8 cellular contexts compared by ENCODE assay signal in the genomic region with DNA sequence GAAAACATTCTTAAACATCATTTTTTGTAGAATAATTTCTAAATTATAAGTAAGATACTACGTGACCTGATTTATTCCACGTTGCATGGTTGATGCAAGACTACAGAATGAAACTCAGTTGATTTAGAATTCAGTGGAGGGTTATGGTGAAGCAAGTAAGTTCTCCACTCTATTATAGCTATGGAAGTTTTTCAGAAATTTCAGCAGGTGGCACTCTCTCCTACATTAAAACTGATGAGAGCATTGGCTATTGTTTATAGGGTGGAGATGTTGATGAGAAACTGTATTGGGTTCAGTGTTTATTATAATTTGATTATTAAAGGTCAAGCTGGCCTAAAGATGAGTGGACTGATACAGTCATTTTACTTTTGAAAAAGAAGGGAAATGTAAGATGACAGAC.
DNase-seq lines count a peak whose midpoint lies in the region; ATAC-seq, FAIRE-seq and TF ChIP-seq lines count a peak whose summit lies in the region.

No MANE protein-coding gene starts in this region.

- no peak overlapping the region for H2AFZ ChIP-seq in K562 (ENCODE audit: low read depth, low read length)

- no TSS peak for BruUV-seq in K562 (replicated peaks; lab: Mats Ljungman, UMichigan)

- H3K79me2 ChIP-seq in K562 (ENCODE audit: control insufficient read depth, insufficient read depth, low read length), result no peaks in the 10 kb centered on the region

- H3K4me3 ChIP-seq in K562 (no peak overlapping the region), tibial nerve (no peak overlapping the region)

- peak; percentile 90 to 92 for TF ChIP-seq RAD21 in K562 (CRISPR knock-in tag; conservative IDR thresholded peaks at IDR 0.05 in 1 of 2, IDR thresholded peaks at IDR 0.05 in 1 of 2)

- peak; percentile 81 for FAIRE-seq in K562 (lab: Jason Lieb, UNC)

- 3% methylated on average over 2 of the region's 2 CpGs for WGBS in K562 (ENCODE audit: insufficient coverage, low coverage, missing lambda C conversion rate)
- WGBS in tibial nerve, 2 donors, result 77 to 85% methylated on average over 2 of the region's 2 CpGs

- POLR2A ChIA-PET in K562 (lab: Yijun Ruan, JAX), result interaction anchor here (0.6 to 1.1 kb wide), 3 partner anchors 180 to 438 kb away, joined by 3 to 4 read pairs (median 3); no protein-coding TSS in a partner anchor

- H3K27ac ChIP-seq in K562 (ENCODE audit: extremely low read depth, low read depth, low read length) (no peak overlapping the region), tibial nerve (no peak overlapping the region)

- H3K9me3 ChIP-seq in K562 (replicated peaks; ENCODE audit: control insufficient read depth, insufficient read depth, low read depth, low read length) (no peaks in the 10 kb centered on the region), tibial nerve (no peaks in the 10 kb centered on the region)

- H3K9ac ChIP-seq in K562 (ENCODE audit: insufficient read depth in 1 of 2, low read depth in 2 of 2, low read length in 2 of 2), result no peak overlapping the region

- TF ChIP-seq EP300 in K562 (IDR thresholded peaks at IDR 0.05; ENCODE audit: low read length), result no peak
- TF ChIP-seq EP300 in tibial nerve (IDR thresholded peaks at IDR 0.05), result no peak

- peaks cover 15% of the 10 kb centered on the region; the same call in 2 of the 3 replicates for H3K36me3 ChIP-seq in K562 (ENCODE audit: control insufficient read depth, insufficient read depth, low read length)
- H3K36me3 ChIP-seq in tibial nerve, result peaks cover 0 to 52% (median 0%) of the 10 kb centered on the region in 3 donors

- no peak overlapping the region for H3K4me2 ChIP-seq in K562 (ENCODE audit: insufficient read depth, low read length)

- CTCF ChIA-PET in K562 (lab: Yijun Ruan, JAX; ENCODE audit: low intra/inter-chr PET ratio), result interaction anchor here (1.2 to 3.6 kb wide), 5 partner anchors 159 to 589 kb away, joined by 6 to 19 read pairs (median 9); no protein-coding TSS in a partner anchor

- DNase-seq in AML-193 (lab: John Stamatoyannopoulos, UW) (peak; percentile 50 to 67), NCI-H345 (lab: John Stamatoyannopoulos, UW) (peak; percentile 11), K562 (ENCODE audit: extremely low read depth in 1 of 4, low spot score in 3 of 4) (peak in 2 of 4 experiments; percentile 28 to 32), iPS-NIHi7 (ENCODE audit: extremely low spot score) (peak; percentile 34), tibial nerve (ENCODE audit: low spot score in 2 of 2) (no peak), NK-92 (lab: John Stamatoyannopoulos, UW; ENCODE audit: unreplicated experiment) (no peak)

- H3K27me3 ChIP-seq in K562 (ENCODE audit: control insufficient read depth in 2 of 2, insufficient read depth in 2 of 2, low read length in 2 of 2), result no peaks in the 10 kb centered on the region
- H3K27me3 ChIP-seq in tibial nerve, result no peaks in the 10 kb centered on the region

- TF ChIP-seq POLR2A in K562 (conservative IDR thresholded peaks at IDR 0.05) (no peak), tibial nerve (IDR thresholded peaks at IDR 0.05) (no peak)

- H3K4me1 ChIP-seq in K562 (replicated peaks in 1 of 2; ENCODE audit: control insufficient read depth in 2 of 2, insufficient read depth in 2 of 2, low read length in 2 of 2) (no peaks in the 10 kb centered on the region), tibial nerve (peaks cover 0 to 7% (median 2%) of the 10 kb centered on the region in 4 donors)

- no peaks in the 10 kb centered on the region for H3K9me1 ChIP-seq in K562 (ENCODE audit: control insufficient read depth, insufficient read depth, low read length)

- no peaks in the 10 kb centered on the region for H4K20me1 ChIP-seq in K562 (replicated peaks; ENCODE audit: control insufficient read depth, insufficient read depth, low read length)

- in situ Hi-C loops in K562 (cut with MboI), result loop anchor here (10.0 kb wide), 1 partner anchor 588 kb away; no protein-coding TSS in a partner anchor

- intact Hi-C loops in K562 (cut with micrococcal nuclease), result loop anchor here (1.0 to 5.0 kb wide), 5 partner anchors 159 to 589 kb away; no protein-coding TSS in a partner anchor

- ATAC-seq in GM18517 (IDR thresholded peaks at IDR 0.05; ENCODE audit: unreplicated experiment) (peak; percentile 58), HG03039 (IDR thresholded peaks at IDR 0.05; ENCODE audit: unreplicated experiment) (peak; percentile 54), K562 (peak; percentile 96)

- TF ChIP-seq CTCF in K562 (IDR thresholded peaks at IDR 0.05 in 2 of 3, conservative IDR thresholded peaks at IDR 0.05 in 1 of 3; ENCODE audit: insufficient read depth in 2 of 3, low read depth in 1 of 3, low read length in 3 of 3), result peak; percentile 55 to 80 (median 61); a peak in 5 of 6 replicates
- TF ChIP-seq CTCF in tibial nerve (IDR thresholded peaks at IDR 0.05), result peak; percentile 38 to 69 (median 51)

TF ChIP-seq in K562, 482 proteins besides CTCF, POLR2A, EP300 and RAD21 (continues in another document):
- TF ChIP-seq SRSF9 (IDR thresholded peaks at IDR 0.05; ENCODE audit: borderline replicate concordance, low read depth, low read length) (no peak), TAF7 (tag; IDR thresholded peaks at IDR 0.05) (no peak), ATF7 (IDR thresholded peaks at IDR 0.05) (no peak), SMARCA4 (IDR thresholded peaks at IDR 0.05) (no peak), CC2D1A (IDR thresholded peaks at IDR 0.05) (peak; percentile 47; the same call in 1 of the 2 replicates)
- TF ChIP-seq, protein P1, sequence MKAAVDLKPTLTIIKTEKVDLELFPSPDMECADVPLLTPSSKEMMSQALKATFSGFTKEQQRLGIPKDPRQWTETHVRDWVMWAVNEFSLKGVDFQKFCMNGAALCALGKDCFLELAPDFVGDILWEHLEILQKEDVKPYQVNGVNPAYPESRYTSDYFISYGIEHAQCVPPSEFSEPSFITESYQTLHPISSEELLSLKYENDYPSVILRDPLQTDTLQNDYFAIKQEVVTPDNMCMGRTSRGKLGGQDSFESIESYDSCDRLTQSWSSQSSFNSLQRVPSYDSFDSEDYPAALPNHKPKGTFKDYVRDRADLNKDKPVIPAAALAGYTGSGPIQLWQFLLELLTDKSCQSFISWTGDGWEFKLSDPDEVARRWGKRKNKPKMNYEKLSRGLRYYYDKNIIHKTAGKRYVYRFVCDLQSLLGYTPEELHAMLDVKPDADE (conservative IDR thresholded peaks at IDR 0.05; ENCODE audit: control insufficient read depth, low read depth, low read length), result no peak
- TF ChIP-seq, protein P2, sequence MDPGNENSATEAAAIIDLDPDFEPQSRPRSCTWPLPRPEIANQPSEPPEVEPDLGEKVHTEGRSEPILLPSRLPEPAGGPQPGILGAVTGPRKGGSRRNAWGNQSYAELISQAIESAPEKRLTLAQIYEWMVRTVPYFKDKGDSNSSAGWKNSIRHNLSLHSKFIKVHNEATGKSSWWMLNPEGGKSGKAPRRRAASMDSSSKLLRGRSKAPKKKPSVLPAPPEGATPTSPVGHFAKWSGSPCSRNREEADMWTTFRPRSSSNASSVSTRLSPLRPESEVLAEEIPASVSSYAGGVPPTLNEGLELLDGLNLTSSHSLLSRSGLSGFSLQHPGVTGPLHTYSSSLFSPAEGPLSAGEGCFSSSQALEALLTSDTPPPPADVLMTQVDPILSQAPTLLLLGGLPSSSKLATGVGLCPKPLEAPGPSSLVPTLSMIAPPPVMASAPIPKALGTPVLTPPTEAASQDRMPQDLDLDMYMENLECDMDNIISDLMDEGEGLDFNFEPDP (CRISPR knock-in tag; IDR thresholded peaks at IDR 0.05), result no peak
- TF ChIP-seq, protein P3, sequence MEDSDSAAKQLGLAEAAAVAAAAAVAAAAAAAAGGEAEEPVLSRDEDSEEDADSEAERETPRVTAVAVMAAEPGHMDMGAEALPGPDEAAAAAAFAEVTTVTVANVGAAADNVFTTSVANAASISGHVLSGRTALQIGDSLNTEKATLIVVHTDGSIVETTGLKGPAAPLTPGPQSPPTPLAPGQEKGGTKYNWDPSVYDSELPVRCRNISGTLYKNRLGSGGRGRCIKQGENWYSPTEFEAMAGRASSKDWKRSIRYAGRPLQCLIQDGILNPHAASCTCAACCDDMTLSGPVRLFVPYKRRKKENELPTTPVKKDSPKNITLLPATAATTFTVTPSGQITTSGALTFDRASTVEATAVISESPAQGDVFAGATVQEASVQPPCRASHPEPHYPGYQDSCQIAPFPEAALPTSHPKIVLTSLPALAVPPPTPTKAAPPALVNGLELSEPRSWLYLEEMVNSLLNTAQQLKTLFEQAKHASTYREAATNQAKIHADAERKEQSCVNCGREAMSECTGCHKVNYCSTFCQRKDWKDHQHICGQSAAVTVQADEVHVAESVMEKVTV (CRISPR knock-in tag; IDR thresholded peaks at IDR 0.05), result peak; percentile 87
- TF ChIP-seq, protein P4, sequence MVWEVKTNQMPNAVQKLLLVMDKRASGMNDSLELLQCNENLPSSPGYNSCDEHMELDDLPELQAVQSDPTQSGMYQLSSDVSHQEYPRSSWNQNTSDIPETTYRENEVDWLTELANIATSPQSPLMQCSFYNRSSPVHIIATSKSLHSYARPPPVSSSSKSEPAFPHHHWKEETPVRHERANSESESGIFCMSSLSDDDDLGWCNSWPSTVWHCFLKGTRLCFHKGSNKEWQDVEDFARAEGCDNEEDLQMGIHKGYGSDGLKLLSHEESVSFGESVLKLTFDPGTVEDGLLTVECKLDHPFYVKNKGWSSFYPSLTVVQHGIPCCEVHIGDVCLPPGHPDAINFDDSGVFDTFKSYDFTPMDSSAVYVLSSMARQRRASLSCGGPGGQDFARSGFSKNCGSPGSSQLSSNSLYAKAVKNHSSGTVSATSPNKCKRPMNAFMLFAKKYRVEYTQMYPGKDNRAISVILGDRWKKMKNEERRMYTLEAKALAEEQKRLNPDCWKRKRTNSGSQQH (CRISPR knock-in tag; IDR thresholded peaks at IDR 0.05), result no peak
- TF ChIP-seq, protein P5, sequence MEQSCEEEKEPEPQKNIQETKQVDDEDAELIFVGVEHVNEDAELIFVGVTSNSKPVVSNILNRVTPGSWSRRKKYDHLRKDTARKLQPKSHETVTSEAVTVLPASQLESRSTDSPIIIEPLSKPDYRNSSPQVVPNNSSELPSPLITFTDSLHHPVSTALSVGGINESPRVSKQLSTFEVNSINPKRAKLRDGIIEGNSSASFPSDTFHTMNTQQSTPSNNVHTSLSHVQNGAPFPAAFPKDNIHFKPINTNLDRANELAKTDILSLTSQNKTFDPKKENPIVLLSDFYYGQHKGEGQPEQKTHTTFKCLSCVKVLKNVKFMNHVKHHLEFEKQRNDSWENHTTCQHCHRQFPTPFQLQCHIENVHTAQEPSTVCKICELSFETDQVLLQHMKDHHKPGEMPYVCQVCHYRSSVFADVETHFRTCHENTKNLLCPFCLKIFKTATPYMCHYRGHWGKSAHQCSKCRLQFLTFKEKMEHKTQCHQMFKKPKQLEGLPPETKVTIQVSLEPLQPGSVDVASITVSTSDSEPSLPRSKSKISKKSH (CRISPR knock-in tag; IDR thresholded peaks at IDR 0.05), result no peak

Comparison
In these comparisons a context has a peak if more than half of its experiments do, and no peak if none do; other contexts are left out.
1. DNase-seq: peak in AML-193 (2 of 2), NCI-H345 (single experiment) and iPS-NIHi7 (single experiment); none in tibial nerve (0 of 2) and NK-92 (single experiment).
2. Peak in every context shown above with its lines, with median percentiles within 50 percentile points of each other: ATAC-seq.